In the genomic region with DNA sequence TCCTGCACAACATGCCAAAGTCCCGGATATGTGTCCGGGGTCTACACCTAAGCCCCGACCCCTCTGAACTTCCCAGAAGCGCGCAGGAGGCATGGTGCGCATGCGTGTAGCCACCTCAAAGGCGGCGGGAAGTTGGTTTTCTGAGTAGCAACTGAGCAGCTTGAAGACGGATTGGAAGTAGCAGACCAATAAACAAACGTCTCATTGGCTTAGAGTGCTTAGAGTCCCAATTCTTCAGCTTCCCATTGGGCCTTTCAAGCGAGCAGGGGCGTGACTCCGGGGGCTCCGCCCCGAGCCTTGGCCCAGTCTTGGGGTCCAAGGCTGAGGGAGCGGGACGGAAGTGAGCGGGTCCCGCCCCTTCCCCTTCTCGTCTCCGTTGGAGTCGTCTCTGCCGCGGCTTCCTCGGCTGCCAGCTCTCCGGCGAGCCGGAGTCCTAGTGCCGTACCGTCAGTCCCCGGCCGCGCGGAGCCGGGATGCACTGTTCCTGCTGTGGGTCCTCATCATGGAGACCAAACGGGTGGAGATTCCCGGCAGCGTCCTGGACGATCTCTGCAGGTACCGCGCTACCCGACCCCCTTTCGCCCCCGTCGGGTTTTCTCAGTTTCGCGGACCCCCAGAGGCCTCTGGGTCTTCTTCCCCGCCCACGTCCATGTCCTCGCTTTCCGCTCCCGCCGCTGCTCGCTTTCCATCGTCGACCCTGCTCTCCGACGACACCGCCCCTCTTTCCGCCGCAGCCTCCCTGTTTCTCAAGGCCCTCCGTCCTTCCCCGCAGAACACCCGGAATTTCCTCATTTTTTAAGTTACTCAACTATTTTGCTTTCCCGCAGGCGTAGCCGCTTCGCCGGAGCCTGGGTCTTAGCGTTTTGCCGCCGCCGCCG, we compare ENCODE assay signal across 8 cellular contexts. TPM values are rescaled to one million over a fixed set of nuclear protein-coding genes. Genes with fewer than 3 reads are reported as not detected.
A peak's percentile ranks its signal among the peaks of the same experiment; 100 is the strongest.
DNase-seq lines count a peak whose midpoint lies in the region; ATAC-seq and TF ChIP-seq lines count a peak whose summit lies in the region.

DCP2 (plus strand) TSS at position 367 of the 878 bp plus-strand sequence; CDS start at position 503, 136 bp downstream.

- H3K4me1 ChIP-seq in BLaER1: peaks cover 24% of the 10 kb centered on the region

- H3K9ac ChIP-seq in BLaER1: peak within 1 kb of the TSS; percentile 91

- ATAC-seq in GM19328 (IDR thresholded peaks at IDR 0.05; ENCODE audit: unreplicated experiment) (peak; percentile 98), HG03520 (IDR thresholded peaks at IDR 0.05; ENCODE audit: unreplicated experiment) (peak; percentile 98)

- peaks cover 11% of the 10 kb centered on the region for H3K36me3 ChIP-seq in BLaER1

- H3K27me3 ChIP-seq in BLaER1 (no peaks in the 10 kb centered on the region), layer of hippocampus (ENCODE audit: control insufficient read depth, insufficient read depth, low read length) (no peaks in the 10 kb centered on the region)

- peak within 1 kb of the TSS; percentile 85 for H3K27ac ChIP-seq in BLaER1
- H3K27ac ChIP-seq in coronary artery: peak within 1 kb of the TSS; percentile 85 to 86
- H3K27ac ChIP-seq in layer of hippocampus (ENCODE audit: low read depth, low read length): peak within 1 kb of the TSS; percentile 81

- POLR2A ChIA-PET in activated CD4-positive, alpha-beta T cell treated with anti-CD3 and anti-CD28 coated beads, Interleukin-2, amount 10 ng/mL, durations not matched to agents 7 days and 5 days (lab: Charles Lee): interaction anchor here (0.7 to 1.3 kb wide), 4 partner anchors 10 to 116 kb away, joined by 3 to 5 read pairs (median 4); partner anchors contain the start of gene SRP19

- H4K20me1 ChIP-seq in BLaER1: peaks cover 32% of the 10 kb centered on the region

- H3K4me1 Mint-ChIP-seq in activated CD4-positive, alpha-beta T cell treated with anti-CD3 and anti-CD28 coated beads, Interleukin-2, amount 10 ng/mL, durations not matched to agents 7 days and 5 days: peaks cover 49% of the 10 kb centered on the region

- no peaks in the 10 kb centered on the region for H3K9me3 ChIP-seq in BLaER1

- peak within 1 kb of the TSS; percentile 95 for H3K4me3 Mint-ChIP-seq in activated CD4-positive, alpha-beta T cell treated with anti-CD3 and anti-CD28 coated beads, Interleukin-2, amount 10 ng/mL, durations not matched to agents 7 days and 5 days

- H3K27ac Mint-ChIP-seq in activated CD4-positive, alpha-beta T cell treated with anti-CD3 and anti-CD28 coated beads, Interleukin-2, amount 10 ng/mL, durations not matched to agents 7 days and 5 days: peak within 1 kb of the TSS; percentile 94

- peak within 1 kb of the TSS; percentile 86 for H3K4me3 ChIP-seq in BLaER1
- peak within 1 kb of the TSS; percentile 77 for H3K4me3 ChIP-seq in coronary artery

- peak within 1 kb of the TSS; percentile 86 for H3K4me2 ChIP-seq in BLaER1

- peak; percentile 100 for DNase-seq in NCI-H69 (lab: John Stamatoyannopoulos, UW)
- peak; percentile 97 for DNase-seq in activated CD4-positive, alpha-beta T cell treated with anti-CD3 and anti-CD28 coated beads, Interleukin-2, amount 10 ng/mL, durations not matched to agents 7 days and 5 days
- peak; percentile 98 for DNase-seq in coronary artery (ENCODE audit: low spot score)
- peak; percentile 86 to 90 for DNase-seq in stimulated activated CD4-positive, alpha-beta T cell treated with anti-CD3 and anti-CD28 coated beads, Interleukin-1b, Interleukin-23, amount 100 ng/mL, for 4 hours (ENCODE audit: low read depth in 2 of 2)

- H3K9me3 Mint-ChIP-seq in activated CD4-positive, alpha-beta T cell treated with anti-CD3 and anti-CD28 coated beads, Interleukin-2, amount 10 ng/mL, durations not matched to agents 7 days and 5 days: no peaks in the 10 kb centered on the region

- CTCF ChIA-PET in activated CD4-positive, alpha-beta T cell treated with anti-CD3 and anti-CD28 coated beads, Interleukin-2, amount 10 ng/mL, durations not matched to agents 7 days and 5 days (lab: Charles Lee): interaction anchor here (0.7 to 4.2 kb wide), 7 partner anchors 10 to 45 kb away, joined by 3 to 38 read pairs (median 5); no protein-coding TSS in a partner anchor

- TF ChIP-seq CTCF in coronary artery (IDR thresholded peaks at IDR 0.05): no peak

- no peaks in the 10 kb centered on the region for H3K27me3 Mint-ChIP-seq in activated CD4-positive, alpha-beta T cell treated with anti-CD3 and anti-CD28 coated beads, Interleukin-2, amount 10 ng/mL, durations not matched to agents 7 days and 5 days

- H3K36me3 Mint-ChIP-seq in activated CD4-positive, alpha-beta T cell treated with anti-CD3 and anti-CD28 coated beads, Interleukin-2, amount 10 ng/mL, durations not matched to agents 7 days and 5 days (ENCODE audit: low read depth): peaks cover 26% of the 10 kb centered on the region

RNA-seq across cellular contexts. Expression of gene DCP2, which starts in this region (rescaled TPM):
- 100 to 1,000 TPM; 116 to 122 TPM for total RNA-seq in activated CD4-positive, alpha-beta T cell treated with anti-CD3 and anti-CD28 coated beads, Interleukin-2, amount 10 ng/mL, durations not matched to agents 7 days and 5 days

Comparison
In these comparisons a context has a peak if more than half of its experiments do, and no peak if none do; other contexts are left out.
1. Peak in every context shown above with its lines: DNase-seq, ATAC-seq, H3K4me3 ChIP-seq and H3K27ac ChIP-seq.